27 cellular contexts compared by ENCODE assay signal in the genomic region with DNA sequence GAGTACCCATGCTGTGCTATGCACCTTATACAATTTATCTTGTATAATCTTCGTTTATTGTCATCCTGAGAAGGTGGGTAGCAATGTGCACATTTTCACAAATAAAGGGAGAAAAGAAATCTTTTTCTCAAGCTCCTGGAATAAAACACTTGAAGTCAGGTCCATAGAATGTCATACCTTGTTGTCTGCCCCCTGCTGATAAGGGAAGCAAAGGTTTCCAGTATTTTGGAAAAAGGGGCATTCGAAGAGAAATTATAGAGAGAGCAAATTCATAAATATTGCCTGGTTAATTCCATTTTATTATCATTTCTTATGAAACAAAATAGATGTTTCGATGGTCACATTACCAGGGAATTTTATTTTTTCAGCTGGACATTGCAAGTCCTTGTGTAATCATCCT.
DNase-seq lines count a peak whose midpoint lies in the region; ATAC-seq, FAIRE-seq and TF ChIP-seq lines count a peak whose summit lies in the region.
"Had no signal": no experiment of that assay in that cellular context is flagged by ENCODE, and none has a peak within 500 bp of the region (broad histone marks: within the 10 kb centered on the region; RNA-seq: fewer than 3 reads in every experiment).

No MANE protein-coding gene starts in this region.

- no peaks in the 10 kb centered on the region for H3K9me1 ChIP-seq in IMR-90 (ENCODE audit: insufficient read depth, low read length)

- H3K4me3 ChIP-seq in Caco-2 (ENCODE audit: low read depth, low read length), result no peak overlapping the region
- H3K4me3 ChIP-seq in IMR-90 (ENCODE audit: insufficient read depth, low read depth, low read length), result no peak overlapping the region
- no peak overlapping the region for H3K4me3 ChIP-seq in bronchial epithelial cell (ENCODE audit: low read depth, low read length)
- no peak overlapping the region for H3K4me3 ChIP-seq in liver (ENCODE audit: low read depth in 1 of 3, low read length in 3 of 3)
- H3K4me3 ChIP-seq: BLaER1, heart left ventricle, right atrium auricular region, SJSA1, stomach, tibial nerve had no signal

- CTCF ChIA-PET in Caco-2 (lab: Charles Lee) (interaction anchor here (1.5 kb wide), 1 partner anchor 397 kb away, joined by 7 read pairs; no protein-coding TSS in a partner anchor), IMR-90 (lab: Yijun Ruan, JAX) (no interaction called here)

- peak; percentile 16; the same call in 1 of the 2 replicates for TF ChIP-seq RAD21 in IMR-90 (IDR thresholded peaks at IDR 0.05; ENCODE audit: low read length)
- TF ChIP-seq RAD21 in liver (IDR thresholded peaks at IDR 0.05), result peak in 1 of 2 donors; percentile 28

- dilution Hi-C loops in IMR-90 (cut with HindIII; ENCODE audit: low sequenced_read_pairs, unreplicated experiment), result no loop called here

- H3K14ac ChIP-seq in IMR-90 (replicated peaks; ENCODE audit: low read depth, low read length), result no peak overlapping the region

- POLR2A ChIA-PET in Caco-2 (lab: Charles Lee), result no interaction called here
- POLR2A ChIA-PET in IMR-90 (lab: Charles Lee; ENCODE audit: unreplicated experiment), result no interaction called here

- H3K4me1 Mint-ChIP-seq in Caco-2 (ENCODE audit: low read depth, unreplicated experiment), result peaks cover 5% of the 10 kb centered on the region

- TF ChIP-seq CTCF in Caco-2 (IDR thresholded peaks at IDR 0.05; ENCODE audit: insufficient read depth in 1 of 2, low read depth in 1 of 2, low read length in 1 of 2, severe bottlenecking in 1 of 2, unreplicated experiment in 1 of 2) (peak; percentile 12 to 18), IMR-90 (conservative IDR thresholded peaks at IDR 0.05; ENCODE audit: low read depth, low read length) (peak; percentile 22; the same call in 1 of the 2 replicates), bronchial epithelial cell (IDR thresholded peaks at IDR 0.05; ENCODE audit: insufficient read depth, low read length, severe bottlenecking) (peak; percentile 12), liver (IDR thresholded peaks at IDR 0.05; ENCODE audit: low read depth, low read length, missing input control) (peak; percentile 7)

- H3K18ac ChIP-seq in IMR-90 (ENCODE audit: low read depth, low read length), result no peak overlapping the region

- H3K4me1 ChIP-seq in Caco-2 (no peaks in the 10 kb centered on the region), IMR-90 (ENCODE audit: control insufficient read depth, insufficient read depth, low read length) (no peaks in the 10 kb centered on the region), liver (ENCODE audit: control insufficient read depth in 4 of 4, insufficient read depth in 4 of 4, low read length in 3 of 4) (no peaks in the 10 kb centered on the region)
- H3K4me1 ChIP-seq: BLaER1, right atrium auricular region, SJSA1, stomach had no signal

- H3K27ac Mint-ChIP-seq in Caco-2 (ENCODE audit: unreplicated experiment), result no peak overlapping the region
- H3K27ac Mint-ChIP-seq: activated naive CD8-positive, alpha-beta T cell treated with anti-CD3 and anti-CD28 coated beads for 36 hours; activated T-helper 1 cell treated with anti-CD3 and anti-CD28 coated beads, Interleukin-12 subunit alpha, Interleukin-12 subunit beta, Interleukin-2, Interleukin-4 antibody, amounts not matched to agents 30 ng/mL and 10 ng/mL and 1 ng/mL, durations not matched to agents 14 hours and 24 hours and 36 hours; effector memory CD8-positive, alpha-beta T cell; natural killer cell had no signal

- ATAC-seq in IMR-90 (ENCODE audit: low read depth) (no peak), left cardiac atrium (no peak), left colon (no peak), GM18867 (IDR thresholded peaks at IDR 0.05; ENCODE audit: unreplicated experiment) (no peak)
- ATAC-seq: effector memory CD8-positive, alpha-beta T cell; heart left ventricle; natural killer cell had no signal

- H4K8ac ChIP-seq in IMR-90 (ENCODE audit: low read depth in 2 of 2, low read length in 2 of 2), result no peak overlapping the region

- BruUV-seq in Caco-2 (replicated peaks; lab: Mats Ljungman, UMichigan), result no TSS peak
- BruUV-seq in IMR-90 (replicated peaks; lab: Mats Ljungman, UMichigan), result no TSS peak

- no peak overlapping the region for H2AFZ ChIP-seq in IMR-90 (replicated peaks; ENCODE audit: low read length, poor library complexity)

- no peaks in the 10 kb centered on the region for H3K27me3 Mint-ChIP-seq in Caco-2 (ENCODE audit: insufficient read depth, unreplicated experiment)
- H3K27me3 Mint-ChIP-seq: activated naive CD8-positive, alpha-beta T cell treated with anti-CD3 and anti-CD28 coated beads for 36 hours; effector memory CD8-positive, alpha-beta T cell had no signal

- H3K4me2 ChIP-seq in IMR-90 (ENCODE audit: low read depth, low read length), result no peak overlapping the region
- H3K4me2 ChIP-seq: BLaER1 had no signal

- FAIRE-seq in bronchial epithelial cell (lab: Jason Lieb, UNC), result no peak
- FAIRE-seq: astrocyte, H54 had no signal

- no peak overlapping the region for H2BK120ac ChIP-seq in IMR-90 (ENCODE audit: low read depth, low read length)

- no peak overlapping the region for H2BK20ac ChIP-seq in IMR-90 (ENCODE audit: low read depth, low read length)

- TF ChIP-seq POLR2A in IMR-90 (IDR thresholded peaks at IDR 0.05; ENCODE audit: low read depth, low read length), result no peak

- H2BK15ac ChIP-seq in IMR-90 (ENCODE audit: low read depth, low read length), result no peak overlapping the region

- H2AK5ac ChIP-seq in IMR-90 (ENCODE audit: low read depth, low read length), result no peak overlapping the region

- H3K9ac ChIP-seq in IMR-90 (ENCODE audit: low read depth, low read length) (no peak overlapping the region), liver (ENCODE audit: low read depth in 1 of 2, low read length in 2 of 2) (no peak overlapping the region)
- H3K9ac ChIP-seq: BLaER1 had no signal

- no peaks in the 10 kb centered on the region for H4K20me1 ChIP-seq in IMR-90 (ENCODE audit: insufficient read depth, low read length)
- H4K20me1 ChIP-seq: BLaER1 had no signal

- no CpG with 5 or more reads among the region's 3 CpGs for WGBS in IMR-90 (ENCODE audit: extremely low coverage in 2 of 2, insufficient read length in 1 of 2), 2 experiments
- WGBS in liver, result 76% methylated on average over 3 of the region's 3 CpGs

- H3K27me3 ChIP-seq in Caco-2 (replicated peaks; ENCODE audit: control insufficient read depth, insufficient read depth, low read length) (no peaks in the 10 kb centered on the region), IMR-90 (ENCODE audit: control insufficient read depth, insufficient read depth, low read length) (no peaks in the 10 kb centered on the region), bronchial epithelial cell (ENCODE audit: control insufficient read depth, insufficient read depth, low read length) (no peaks in the 10 kb centered on the region), liver (ENCODE audit: control insufficient read depth in 4 of 4, insufficient read depth in 4 of 4, low read length in 3 of 4) (no peaks in the 10 kb centered on the region)
- H3K27me3 ChIP-seq: BLaER1, heart left ventricle, right atrium auricular region, SJSA1, stomach, tibial nerve had no signal

- no peaks in the 10 kb centered on the region for H3K79me1 ChIP-seq in IMR-90 (ENCODE audit: low read depth in 1 of 2, low read length in 2 of 2)

- H3K9me3 Mint-ChIP-seq in Caco-2 (ENCODE audit: unreplicated experiment), result no peaks in the 10 kb centered on the region
- H3K9me3 Mint-ChIP-seq: activated naive CD8-positive, alpha-beta T cell treated with anti-CD3 and anti-CD28 coated beads for 36 hours; activated T-helper 1 cell treated with anti-CD3 and anti-CD28 coated beads, Interleukin-12 subunit alpha, Interleukin-12 subunit beta, Interleukin-2, Interleukin-4 antibody, amounts not matched to agents 30 ng/mL and 10 ng/mL and 1 ng/mL, durations not matched to agents 14 hours and 24 hours and 36 hours; effector memory CD8-positive, alpha-beta T cell; natural killer cell had no signal

- no peak overlapping the region for H2AK9ac ChIP-seq in IMR-90 (replicated peaks; ENCODE audit: low read depth, low read length, poor library complexity)

- H3K56ac ChIP-seq in IMR-90 (ENCODE audit: extremely low read depth, insufficient read depth, low read length), result no peak overlapping the region

- intact Hi-C loops in Caco-2 (cut with micrococcal nuclease; ENCODE audit: unreplicated experiment) (loop anchor here (1.0 to 10.0 kb wide), 3 partner anchors 148 to 397 kb away; a partner anchor contains a TSS), IMR-90 (cut with micrococcal nuclease) (loop anchor here (5.0 to 10.0 kb wide), 2 partner anchors 277 to 395 kb away; a partner anchor contains a TSS), left cardiac atrium (cut with DNase I) (no loop called here), left colon (cut with DNase I, micrococcal nuclease) (no loop called here)

- H3K9me3 ChIP-seq in Caco-2, result no peaks in the 10 kb centered on the region
- no peaks in the 10 kb centered on the region for H3K9me3 ChIP-seq in IMR-90 (ENCODE audit: control insufficient read depth, insufficient read depth, low read length)
- H3K9me3 ChIP-seq in liver (ENCODE audit: control insufficient read depth in 4 of 4, low read length in 3 of 4), result no peaks in the 10 kb centered on the region
- H3K9me3 ChIP-seq: BLaER1, heart left ventricle, right atrium auricular region, SJSA1, stomach, tibial nerve had no signal

- in situ Hi-C loops in IMR-90 (cut with MboI; ENCODE audit: low sequenced_read_pairs), result no loop called here

- H4K91ac ChIP-seq in IMR-90 (ENCODE audit: insufficient read depth, low read depth, low read length), result no peak overlapping the region

- H3K27ac ChIP-seq in IMR-90 (ENCODE audit: insufficient read depth, low read length) (no peak overlapping the region), liver (ENCODE audit: low read depth in 1 of 2, low read length in 2 of 2) (no peak overlapping the region)
- H3K27ac ChIP-seq: BLaER1, heart left ventricle, right atrium auricular region, SJSA1, stomach, tibial nerve, VCaP had no signal

- H3K23ac ChIP-seq in IMR-90 (ENCODE audit: low read depth, low read length), result no peak overlapping the region

- H3K36me3 ChIP-seq in Caco-2 (ENCODE audit: control insufficient read depth, insufficient read depth, low read length), result no peaks in the 10 kb centered on the region
- H3K36me3 ChIP-seq in IMR-90 (ENCODE audit: control insufficient read depth, insufficient read depth, low read length), result no peaks in the 10 kb centered on the region
- H3K36me3 ChIP-seq in bronchial epithelial cell (ENCODE audit: control insufficient read depth, insufficient read depth, low read length), result no peaks in the 10 kb centered on the region
- no peaks in the 10 kb centered on the region for H3K36me3 ChIP-seq in liver (ENCODE audit: control insufficient read depth in 4 of 4, insufficient read depth in 3 of 4, low read depth in 1 of 4, low read length in 3 of 4)
- H3K36me3 ChIP-seq: BLaER1, heart left ventricle, right atrium auricular region, SJSA1, stomach, tibial nerve had no signal

- no peaks in the 10 kb centered on the region for H3K36me3 Mint-ChIP-seq in Caco-2 (ENCODE audit: insufficient read depth, unreplicated experiment)
- H3K36me3 Mint-ChIP-seq: activated naive CD8-positive, alpha-beta T cell treated with anti-CD3 and anti-CD28 coated beads for 36 hours; natural killer cell had no signal

- DNase-seq in Caco-2, result no peak
- DNase-seq in IMR-90, result peak; percentile 8
- DNase-seq in bronchial epithelial cell (ENCODE audit: low read depth), result peak; percentile 8
- DNase-seq in left cardiac atrium, result no peak
- DNase-seq in left colon, result no peak
- DNase-seq: activated CD4-positive, alpha-beta T cell treated with anti-CD3 and anti-CD28 coated beads, Interleukin-2, amount 50 U/mL, for 1 hour; activated naive CD8-positive, alpha-beta T cell treated with anti-CD3 and anti-CD28 coated beads for 36 hours; Calu3; effector memory CD8-positive, alpha-beta T cell; heart left ventricle; MV-4-11; natural killer cell; NCI-H2029; NCI-H345; NCI-H82; stomach; T-helper 2 cell had no signal

- no peak overlapping the region for H3K4ac ChIP-seq in IMR-90 (ENCODE audit: low read depth, low read length)

- H2BK5ac ChIP-seq in IMR-90 (ENCODE audit: low read depth, low read length, poor library complexity, severe bottlenecking), result no peak overlapping the region

- H4K5ac ChIP-seq in IMR-90 (ENCODE audit: low read depth, low read length), result no peak overlapping the region

- H3K4me3 Mint-ChIP-seq in Caco-2 (ENCODE audit: unreplicated experiment), result no peak overlapping the region
- H3K4me3 Mint-ChIP-seq: activated naive CD8-positive, alpha-beta T cell treated with anti-CD3 and anti-CD28 coated beads for 36 hours; activated T-helper 1 cell treated with anti-CD3 and anti-CD28 coated beads, Interleukin-12 subunit alpha, Interleukin-12 subunit beta, Interleukin-2, Interleukin-4 antibody, amounts not matched to agents 30 ng/mL and 10 ng/mL and 1 ng/mL, durations not matched to agents 14 hours and 24 hours and 36 hours; effector memory CD8-positive, alpha-beta T cell; natural killer cell had no signal

Comparison
In these comparisons a context has a peak if more than half of its experiments do, and no peak if none do; other contexts are left out.
1. DNase-seq: peak in IMR-90 (single experiment) and bronchial epithelial cell (single experiment); none in Caco-2 (0 of 2), left cardiac atrium (single experiment) and left colon (0 of 2).
2. intact Hi-C loops: an anchor here in Caco-2 (1.0 to 10.0 kb wide) and IMR-90 (5.0 to 10.0 kb wide); none called in left cardiac atrium and left colon.
3. Peak in every context shown above with its lines, with median percentiles within 50 percentile points of each other: CTCF ChIP-seq.